Comparison of ENCODE assay signal across 8 cellular contexts in the genomic region with DNA sequence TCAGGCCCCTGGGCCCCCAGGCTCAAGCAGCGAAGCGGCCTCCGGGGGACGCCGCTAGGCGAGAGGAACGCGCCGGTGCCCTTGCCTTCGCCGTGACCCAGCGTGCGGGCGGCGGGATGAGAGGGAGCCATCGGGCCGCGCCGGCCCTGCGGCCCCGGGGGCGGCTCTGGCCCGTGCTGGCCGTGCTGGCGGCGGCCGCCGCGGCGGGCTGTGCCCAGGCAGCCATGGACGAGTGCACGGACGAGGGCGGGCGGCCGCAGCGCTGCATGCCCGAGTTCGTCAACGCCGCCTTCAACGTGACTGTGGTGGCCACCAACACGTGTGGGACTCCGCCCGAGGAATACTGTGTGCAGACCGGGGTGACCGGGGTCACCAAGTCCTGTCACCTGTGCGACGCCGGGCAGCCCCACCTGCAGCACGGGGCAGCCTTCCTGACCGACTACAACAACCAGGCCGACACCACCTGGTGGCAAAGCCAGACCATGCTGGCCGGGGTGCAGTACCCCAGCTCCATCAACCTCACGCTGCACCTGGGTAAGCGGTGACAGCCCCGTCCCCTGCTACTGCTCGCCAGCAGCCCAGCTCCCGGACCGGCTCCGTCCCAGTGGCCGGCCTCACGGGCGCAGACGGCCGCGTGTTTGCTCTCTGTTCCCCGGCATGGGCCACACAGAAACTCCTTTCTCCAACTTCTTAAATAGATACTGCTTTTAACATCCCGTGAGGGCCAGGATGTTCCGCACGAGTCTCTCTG. TPM values are rescaled to one million over a fixed set of nuclear protein-coding genes. Genes with fewer than 3 reads are reported as not detected.
A peak's percentile ranks its signal among the peaks of the same experiment; 100 is the strongest.
DNase-seq lines count a peak whose midpoint lies in the region; ATAC-seq and TF ChIP-seq lines count a peak whose summit lies in the region.

No MANE protein-coding gene starts in this region.

- H3K9ac ChIP-seq in Loucy (ENCODE audit: low read depth, low read length, poor library complexity, severe bottlenecking), result no peak overlapping the region

- H3K4me1 ChIP-seq in HEK293 (ENCODE audit: control insufficient read depth, insufficient read depth, low read length) (peaks cover 29% of the 10 kb centered on the region; the same call in 1 of the 2 replicates), Loucy (ENCODE audit: insufficient read depth, low read length, poor library complexity, severe bottlenecking) (peaks cover 2% of the 10 kb centered on the region)

- DNase-seq in NCI-H2081 (lab: John Stamatoyannopoulos, UW) (peak; percentile 71 to 86), NCI-H2081 treated with DMSO at 0.1 percent for 48 hours (lab: John Stamatoyannopoulos, UW) (no peak), SKM-1 (lab: John Stamatoyannopoulos, UW; ENCODE audit: unreplicated experiment) (peak; percentile 59), cerebellar nuclear complex (lab: John Stamatoyannopoulos, UW) (peak; percentile 21 to 30), left lobe of liver (ENCODE audit: low spot score) (peak; percentile 88)
- peak; percentile 11 to 25 for DNase-seq in stimulated activated CD4-positive, alpha-beta T cell treated with anti-CD3 and anti-CD28 coated beads, Interleukin-4, amount 100 ng/mL, for 4 hours

- H3K27ac ChIP-seq in HEK293 (ENCODE audit: extremely low read depth, low read depth, low read length), result peak overlapping the region; percentile 96

- peak; percentile 96 for TF ChIP-seq CTCF in HEK293 (tag by site-specific recombination; IDR thresholded peaks at IDR 0.05)
- TF ChIP-seq CTCF in Loucy (conservative IDR thresholded peaks at IDR 0.05; ENCODE audit: low read length), result peak; percentile 26; the same call in 1 of the 2 replicates

- POLR2A ChIA-PET in HEK293 (lab: Yijun Ruan, JAX), result interaction anchor here (0.6 to 1.0 kb wide), 3 partner anchors 21 to 61 kb away, joined by 3 to 4 read pairs (median 3); no protein-coding TSS in a partner anchor

- H3K4me3 ChIP-seq in HEK293 (ENCODE audit: low read depth, low read length), result peak overlapping the region; percentile 80
- H3K4me3 ChIP-seq in Loucy (ENCODE audit: low read length, poor library complexity, severe bottlenecking), result no peak overlapping the region

- H3K4me2 ChIP-seq in Loucy (ENCODE audit: low read depth, low read length, poor library complexity, severe bottlenecking), result no peak overlapping the region

- no peaks in the 10 kb centered on the region for H3K27me3 ChIP-seq in Loucy (ENCODE audit: insufficient read depth, low read length, poor library complexity, severe bottlenecking)

- H4K20me1 ChIP-seq in Loucy (ENCODE audit: insufficient read depth, low read length, poor library complexity, severe bottlenecking), result no peaks in the 10 kb centered on the region

- H3K36me3 ChIP-seq in HEK293 (ENCODE audit: control insufficient read depth in 2 of 2, insufficient read depth in 1 of 2, low read length in 2 of 2) (peaks cover 0 to under 1% of the 10 kb centered on the region in 2 experiments; a peak in 1 of 3 replicates), Loucy (ENCODE audit: insufficient read depth, low read length) (no peaks in the 10 kb centered on the region)

- peak; percentile 83 for ATAC-seq in left lobe of liver

- no peaks in the 10 kb centered on the region for H3F3A ChIP-seq in Loucy (ENCODE audit: low read depth)

- no peaks in the 10 kb centered on the region for H3K9me2 ChIP-seq in Loucy (replicated peaks; ENCODE audit: low read depth, low read length)

- H3K9me3 ChIP-seq in HEK293 (ENCODE audit: control insufficient read depth, insufficient read depth, low read depth, low read length) (no peaks in the 10 kb centered on the region), Loucy (ENCODE audit: insufficient read depth, low read depth, low read length) (no peaks in the 10 kb centered on the region)

- CTCF ChIA-PET in HEK293 (lab: Yijun Ruan, JAX), result interaction anchor here (0.9 to 2.4 kb wide), 4 partner anchors 57 to 118 kb away, joined by 3 to 17 read pairs (median 4); no protein-coding TSS in a partner anchor

- H3K79me2 ChIP-seq in Loucy (ENCODE audit: insufficient read depth, low read length), result no peaks in the 10 kb centered on the region

- H2AFZ ChIP-seq in Loucy (ENCODE audit: low read length), result no peak overlapping the region

TF ChIP-seq in HEK293, 187 proteins besides CTCF, POLR2A, EP300 and RAD21 (continues in another document):
- TF ChIP-seq ZNF404 (tag by site-specific recombination; IDR thresholded peaks at IDR 0.05), result no peak
- TF ChIP-seq, protein P1, sequence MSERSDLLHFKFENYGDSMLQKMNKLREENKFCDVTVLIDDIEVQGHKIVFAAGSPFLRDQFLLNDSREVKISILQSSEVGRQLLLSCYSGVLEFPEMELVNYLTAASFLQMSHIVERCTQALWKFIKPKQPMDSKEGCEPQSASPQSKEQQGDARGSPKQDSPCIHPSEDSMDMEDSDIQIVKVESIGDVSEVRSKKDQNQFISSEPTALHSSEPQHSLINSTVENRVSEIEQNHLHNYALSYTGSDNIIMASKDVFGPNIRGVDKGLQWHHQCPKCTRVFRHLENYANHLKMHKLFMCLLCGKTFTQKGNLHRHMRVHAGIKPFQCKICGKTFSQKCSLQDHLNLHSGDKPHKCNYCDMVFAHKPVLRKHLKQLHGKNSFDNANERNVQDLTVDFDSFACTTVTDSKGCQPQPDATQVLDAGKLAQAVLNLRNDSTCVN (tag by site-specific recombination; optimal IDR thresholded peaks at IDR 0.05), result peak; percentile 76
- TF ChIP-seq ZBTB48 (tag by site-specific recombination; IDR thresholded peaks at IDR 0.05), result no peak
- TF ChIP-seq, protein P2, sequence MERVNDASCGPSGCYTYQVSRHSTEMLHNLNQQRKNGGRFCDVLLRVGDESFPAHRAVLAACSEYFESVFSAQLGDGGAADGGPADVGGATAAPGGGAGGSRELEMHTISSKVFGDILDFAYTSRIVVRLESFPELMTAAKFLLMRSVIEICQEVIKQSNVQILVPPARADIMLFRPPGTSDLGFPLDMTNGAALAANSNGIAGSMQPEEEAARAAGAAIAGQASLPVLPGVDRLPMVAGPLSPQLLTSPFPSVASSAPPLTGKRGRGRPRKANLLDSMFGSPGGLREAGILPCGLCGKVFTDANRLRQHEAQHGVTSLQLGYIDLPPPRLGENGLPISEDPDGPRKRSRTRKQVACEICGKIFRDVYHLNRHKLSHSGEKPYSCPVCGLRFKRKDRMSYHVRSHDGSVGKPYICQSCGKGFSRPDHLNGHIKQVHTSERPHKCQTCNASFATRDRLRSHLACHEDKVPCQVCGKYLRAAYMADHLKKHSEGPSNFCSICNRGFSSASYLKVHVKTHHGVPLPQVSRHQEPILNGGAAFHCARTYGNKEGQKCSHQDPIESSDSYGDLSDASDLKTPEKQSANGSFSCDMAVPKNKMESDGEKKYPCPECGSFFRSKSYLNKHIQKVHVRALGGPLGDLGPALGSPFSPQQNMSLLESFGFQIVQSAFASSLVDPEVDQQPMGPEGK (tag by site-specific recombination; IDR thresholded peaks at IDR 0.05), result peak; percentile 41
- TF ChIP-seq ZEB2 (tag by site-specific recombination; IDR thresholded peaks at IDR 0.05), result peak; percentile 90
- TF ChIP-seq ZXDB (tag by site-specific recombination; IDR thresholded peaks at IDR 0.05), result peak; percentile 53; the same call in 1 of the 2 replicates
- TF ChIP-seq BCL11B (tag by site-specific recombination; IDR thresholded peaks at IDR 0.05; ENCODE audit: low read depth), result peak; percentile 29; the same call in 1 of the 2 replicates
- TF ChIP-seq KLF9 (tag by site-specific recombination; IDR thresholded peaks at IDR 0.05; ENCODE audit: low read depth), result peak; percentile 57; the same call in 1 of the 2 replicates
- TF ChIP-seq OSR2 (tag by site-specific recombination; IDR thresholded peaks at IDR 0.05), result peak; percentile 70
- peak; percentile 40; the same call in 1 of the 2 replicates for TF ChIP-seq ZSCAN30 (tag by site-specific recombination; IDR thresholded peaks at IDR 0.05)
- peak; percentile 96 for TF ChIP-seq ZNF2 (tag by site-specific recombination; IDR thresholded peaks at IDR 0.05)
- no peak for TF ChIP-seq ZSCAN16 (tag by site-specific recombination; IDR thresholded peaks at IDR 0.05)
- peak; percentile 95 for TF ChIP-seq ZFP37 (tag by site-specific recombination; IDR thresholded peaks at IDR 0.05)
- TF ChIP-seq ZNF341 (tag by site-specific recombination; IDR thresholded peaks at IDR 0.05; ENCODE audit: low read depth), result peak; percentile 70
- peak; percentile 96 for TF ChIP-seq ZNF335 (tag by site-specific recombination; conservative IDR thresholded peaks at IDR 0.05)
- TF ChIP-seq, protein P3, sequence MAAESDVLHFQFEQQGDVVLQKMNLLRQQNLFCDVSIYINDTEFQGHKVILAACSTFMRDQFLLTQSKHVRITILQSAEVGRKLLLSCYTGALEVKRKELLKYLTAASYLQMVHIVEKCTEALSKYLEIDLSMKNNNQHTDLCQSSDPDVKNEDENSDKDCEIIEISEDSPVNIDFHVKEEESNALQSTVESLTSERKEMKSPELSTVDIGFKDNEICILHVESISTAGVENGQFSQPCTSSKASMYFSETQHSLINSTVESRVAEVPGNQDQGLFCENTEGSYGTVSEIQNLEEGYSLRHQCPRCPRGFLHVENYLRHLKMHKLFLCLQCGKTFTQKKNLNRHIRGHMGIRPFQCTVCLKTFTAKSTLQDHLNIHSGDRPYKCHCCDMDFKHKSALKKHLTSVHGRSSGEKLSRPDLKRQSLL (tag by site-specific recombination; IDR thresholded peaks at IDR 0.05), result peak; percentile 63
- TF ChIP-seq ZNF626 (tag by site-specific recombination; IDR thresholded peaks at IDR 0.05), result 0 out of 2 replicates have a peak, but pooled peaks have one; percentile 18
- peak; percentile 60 for TF ChIP-seq ZNF792 (tag by site-specific recombination; IDR thresholded peaks at IDR 0.05)

RNA-seq across cellular contexts. Expression of a gene that starts 0.6 kb away (rescaled TPM):
- 19.0 TPM for total RNA-seq in left lobe of liver
